Comparison of ENCODE assay signal across 20 cellular contexts in the genomic region with DNA sequence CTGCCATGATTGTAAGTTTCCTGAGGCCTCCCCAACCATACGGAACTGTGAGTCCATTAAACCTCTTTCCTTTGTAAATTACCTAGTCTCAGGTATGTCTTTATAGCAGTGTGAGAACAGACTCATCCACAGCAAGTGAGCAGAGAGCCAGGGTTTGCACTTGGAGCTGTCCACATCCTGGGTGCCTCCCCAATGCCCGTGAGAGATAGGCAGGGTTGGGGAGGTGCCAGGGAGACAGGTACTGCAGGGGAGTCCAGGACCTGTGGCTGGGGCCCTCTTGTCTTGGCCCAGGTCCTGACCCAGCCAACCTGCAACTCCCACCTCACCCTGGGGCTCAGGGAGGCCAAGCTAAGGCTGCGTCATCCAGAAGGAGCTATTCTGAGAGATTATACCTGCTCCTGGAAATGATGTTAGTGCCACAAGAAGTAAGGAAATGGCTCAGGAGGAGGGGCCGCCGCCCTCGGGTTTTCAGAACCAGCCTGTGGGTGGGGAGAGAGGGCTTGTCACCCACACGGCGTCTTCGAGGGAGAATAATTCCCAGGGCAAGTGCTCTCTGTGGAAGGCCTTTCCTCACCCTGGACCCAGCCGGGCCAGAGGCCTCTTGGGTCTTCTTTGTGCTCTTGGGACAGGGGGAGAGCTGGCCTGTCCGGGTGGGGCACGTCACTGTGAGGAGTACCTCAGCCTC.
"Had no signal": no experiment of that assay in that cellular context is flagged by ENCODE, and none has a peak within 500 bp of the region (broad histone marks: within the 10 kb centered on the region; RNA-seq: fewer than 3 reads in every experiment).

No MANE protein-coding gene starts in this region.

- ATAC-seq: heart right ventricle; naive thymus-derived CD4-positive, alpha-beta T cell; pancreas; right lobe of liver; stimulated activated memory B cell treated with anti-CD40 and anti-IgM and Interleukin-4, amounts not matched to agents 10 μg/mL and 1 μg/mL and 100 μg/mL, for 72 hours had no signal

- H3K36me3 ChIP-seq: colonic mucosa, heart right ventricle, pancreas, right lobe of liver, tibial artery, upper lobe of left lung, uterus had no signal

- H3K4me3 ChIP-seq: colonic mucosa, heart right ventricle, pancreas, right lobe of liver, tibial artery, upper lobe of left lung, uterus had no signal

- H3K4me1 Mint-ChIP-seq: stimulated activated memory B cell treated with anti-CD40 and anti-IgM and Interleukin-4, amounts not matched to agents 10 μg/mL and 1 μg/mL and 100 μg/mL, for 72 hours had no signal

- DNase-seq: cerebellar nuclear complex; colonic mucosa; effector CD4-positive, alpha-beta T cell; endodermal cell; foreskin melanocyte; hypothalamus; islet precursor cell; mammary epithelial cell; naive thymus-derived CD4-positive, alpha-beta T cell; nephron progenitor cell; stimulated activated CD4-positive, alpha-beta T cell treated with anti-CD3 and anti-CD28 coated beads, Interleukin-4, amount 100 ng/mL, for 1 hour; tibial artery; upper lobe of left lung; uterus had no signal

- H3K27ac Mint-ChIP-seq: endodermal cell; naive thymus-derived CD4-positive, alpha-beta T cell; nephron progenitor cell; progenitor cell of endocrine pancreas; stimulated activated memory B cell treated with anti-CD40 and anti-IgM and Interleukin-4, amounts not matched to agents 10 μg/mL and 1 μg/mL and 100 μg/mL, for 72 hours; stimulated activated naive CD8-positive, alpha-beta T cell treated with anti-CD3 and anti-CD28 coated beads, Interleukin-15, Interleukin-2, amounts not matched to agents 100 ng/mL and 50 ng/mL, for 24 hours had no signal

- H3K4me3 Mint-ChIP-seq: endodermal cell; naive thymus-derived CD4-positive, alpha-beta T cell; nephron progenitor cell; stimulated activated memory B cell treated with anti-CD40 and anti-IgM and Interleukin-4, amounts not matched to agents 10 μg/mL and 1 μg/mL and 100 μg/mL, for 72 hours; stimulated activated naive CD8-positive, alpha-beta T cell treated with anti-CD3 and anti-CD28 coated beads, Interleukin-15, Interleukin-2, amounts not matched to agents 100 ng/mL and 50 ng/mL, for 24 hours had no signal

- H3K27ac ChIP-seq: colonic mucosa, heart right ventricle, pancreas, right lobe of liver, tibial artery, upper lobe of left lung, uterus had no signal

- H3K36me3 Mint-ChIP-seq: naive thymus-derived CD4-positive, alpha-beta T cell; stimulated activated memory B cell treated with anti-CD40 and anti-IgM and Interleukin-4, amounts not matched to agents 10 μg/mL and 1 μg/mL and 100 μg/mL, for 72 hours had no signal

- H3K9me3 Mint-ChIP-seq: nephron progenitor cell; stimulated activated naive CD8-positive, alpha-beta T cell treated with anti-CD3 and anti-CD28 coated beads, Interleukin-15, Interleukin-2, amounts not matched to agents 100 ng/mL and 50 ng/mL, for 24 hours had no signal

- H3K27me3 ChIP-seq: colonic mucosa, pancreas, right lobe of liver, uterus had no signal

- H3K9me3 ChIP-seq: colonic mucosa, pancreas, right lobe of liver, tibial artery, upper lobe of left lung, uterus had no signal
